Comparison of ENCODE assay signal across 8 cellular contexts in genomic region chr11:67289651-67290479, GRCh38. TPM values are rescaled to one million over a fixed set of nuclear protein-coding genes. Genes with fewer than 3 reads are reported as not detected.
DNase-seq lines count a peak whose midpoint lies in the region; ATAC-seq, FAIRE-seq and TF ChIP-seq lines count a peak whose summit lies in the region.

No MANE protein-coding gene starts in this region.

- no peak for TF ChIP-seq RAD21 in K562 (CRISPR knock-in tag; conservative IDR thresholded peaks at IDR 0.05 in 1 of 2, IDR thresholded peaks at IDR 0.05 in 1 of 2)

- peaks cover 15 to 56% of the 10 kb centered on the region in 2 experiments for H3K4me1 ChIP-seq in K562 (replicated peaks in 1 of 2; ENCODE audit: control insufficient read depth in 2 of 2, insufficient read depth in 2 of 2, low read length in 2 of 2)

- intact Hi-C loops in K562 (cut with micrococcal nuclease) = loop anchor here (2.0 kb wide), 1 partner anchor 27 kb away; no protein-coding TSS in a partner anchor

- H3K27me3 ChIP-seq in HL-60 (ENCODE audit: insufficient read depth, poor library complexity, severe bottlenecking) = no peaks in the 10 kb centered on the region
- H3K27me3 ChIP-seq in K562 (ENCODE audit: control insufficient read depth in 2 of 2, insufficient read depth in 2 of 2, low read length in 2 of 2) = no peaks in the 10 kb centered on the region

- POLR2A ChIA-PET in K562 (lab: Yijun Ruan, JAX) = interaction anchor here (1.0 to 3.4 kb wide), 3 partner anchors 12 to 27 kb away, joined by 5 to 29 read pairs (median 7); no protein-coding TSS in a partner anchor

- no peak for TF ChIP-seq POLR2A in K562 (conservative IDR thresholded peaks at IDR 0.05)

- CTCF ChIA-PET in K562 (lab: Yijun Ruan, JAX; ENCODE audit: low intra/inter-chr PET ratio) = interaction anchor here (0.6 to 1.8 kb wide), 2 partner anchors 27 to 28 kb away, joined by 4 to 9 read pairs; no protein-coding TSS in a partner anchor

- DNase-seq in AG09309 (ENCODE audit: low read depth) (no peak), HL-60 (ENCODE audit: low read depth in 1 of 2, low spot score in 1 of 2) (peak in 1 of 2 experiments; percentile 38), K562 (ENCODE audit: extremely low read depth in 1 of 4, low spot score in 3 of 4) (peak in 1 of 4 experiments; percentile 55), kidney tubule cell (ENCODE audit: low spot score) (peak; percentile 38), dedifferentiated amniotic fluid mesenchymal stem cell (ENCODE audit: extremely low spot score) (no peak), NCI-H1694 treated with DMSO at 0.1 percent for 48 hours (lab: John Stamatoyannopoulos, UW) (no peak)

- no peaks in the 10 kb centered on the region for H4K20me1 ChIP-seq in K562 (replicated peaks; ENCODE audit: control insufficient read depth, insufficient read depth, low read length)

- no peak for TF ChIP-seq EP300 in K562 (IDR thresholded peaks at IDR 0.05; ENCODE audit: low read length)

- H3K27ac ChIP-seq in HL-60 (replicated peaks) (peak overlapping the region; percentile 82), K562 (ENCODE audit: extremely low read depth, low read depth, low read length) (peak overlapping the region; percentile 56; the same call in 2 of the 3 replicates), temporal lobe (ENCODE audit: low read depth, low read length) (peak overlapping the region; percentile 56)

- FAIRE-seq in K562 (lab: Jason Lieb, UNC) = no peak

- H3K79me2 ChIP-seq in K562 (ENCODE audit: control insufficient read depth, insufficient read depth, low read length) = peaks cover 15% of the 10 kb centered on the region

- WGBS in K562 (ENCODE audit: insufficient coverage, low coverage, missing lambda C conversion rate) = 47% methylated on average over 17 of the region's 36 CpGs

- in situ Hi-C loops in K562 (cut with MboI) = no loop called here

- H3K4me2 ChIP-seq in K562 (ENCODE audit: insufficient read depth, low read length) = peak overlapping the region; percentile 84

- H3K9me3 ChIP-seq in K562 (replicated peaks; ENCODE audit: control insufficient read depth, insufficient read depth, low read depth, low read length) = 0 out of 2 replicates have a peak, but pooled peaks cover 2% of the 10 kb centered on the region

- H3K36me3 ChIP-seq in K562 (ENCODE audit: control insufficient read depth, insufficient read depth, low read length) = peaks cover 67% of the 10 kb centered on the region; the same call in 2 of the 3 replicates

- H2AFZ ChIP-seq in K562 (ENCODE audit: low read depth, low read length) = peak overlapping the region; percentile 56

- H3K9ac ChIP-seq in K562 (ENCODE audit: insufficient read depth in 1 of 2, low read depth in 2 of 2, low read length in 2 of 2) = peak overlapping the region; percentile 73 to 96

- TF ChIP-seq CTCF in AG09309 (IDR thresholded peaks at IDR 0.05; ENCODE audit: control insufficient read depth, insufficient read depth, low read depth, low read length, missing control alignments) (no peak), HL-60 (IDR thresholded peaks at IDR 0.05; ENCODE audit: insufficient read depth, low read length) (no peak), K562 (IDR thresholded peaks at IDR 0.05 in 2 of 3, conservative IDR thresholded peaks at IDR 0.05 in 1 of 3; ENCODE audit: insufficient read depth in 2 of 3, low read depth in 1 of 3, low read length in 3 of 3) (no peak)

- H3K4me3 ChIP-seq in AG09309 (ENCODE audit: control insufficient read depth, low read depth, low read length) (peak overlapping the region; percentile 88), HL-60 (replicated peaks; ENCODE audit: insufficient read depth, low read length) (peak overlapping the region; percentile 66), K562 (peak overlapping the region; percentile 71)

- no peaks in the 10 kb centered on the region for H3K9me1 ChIP-seq in K562 (ENCODE audit: control insufficient read depth, insufficient read depth, low read length)

- ATAC-seq in K562 = peak; percentile 31
- ATAC-seq in HG02938 (IDR thresholded peaks at IDR 0.05; ENCODE audit: unreplicated experiment) = no peak

- no TSS peak for BruUV-seq in K562 (replicated peaks; lab: Mats Ljungman, UMichigan)

TF ChIP-seq in K562, 482 proteins besides CTCF, POLR2A, EP300 and RAD21 (continues in another document):
- TF ChIP-seq RBFOX2 (IDR thresholded peaks at IDR 0.05; ENCODE audit: low read depth, low read length) (peak; percentile 64), POLR2G (IDR thresholded peaks at IDR 0.05; ENCODE audit: low read depth, low read length) (peak; percentile 47; the same call in 1 of the 2 replicates)
- TF ChIP-seq, protein P1, sequence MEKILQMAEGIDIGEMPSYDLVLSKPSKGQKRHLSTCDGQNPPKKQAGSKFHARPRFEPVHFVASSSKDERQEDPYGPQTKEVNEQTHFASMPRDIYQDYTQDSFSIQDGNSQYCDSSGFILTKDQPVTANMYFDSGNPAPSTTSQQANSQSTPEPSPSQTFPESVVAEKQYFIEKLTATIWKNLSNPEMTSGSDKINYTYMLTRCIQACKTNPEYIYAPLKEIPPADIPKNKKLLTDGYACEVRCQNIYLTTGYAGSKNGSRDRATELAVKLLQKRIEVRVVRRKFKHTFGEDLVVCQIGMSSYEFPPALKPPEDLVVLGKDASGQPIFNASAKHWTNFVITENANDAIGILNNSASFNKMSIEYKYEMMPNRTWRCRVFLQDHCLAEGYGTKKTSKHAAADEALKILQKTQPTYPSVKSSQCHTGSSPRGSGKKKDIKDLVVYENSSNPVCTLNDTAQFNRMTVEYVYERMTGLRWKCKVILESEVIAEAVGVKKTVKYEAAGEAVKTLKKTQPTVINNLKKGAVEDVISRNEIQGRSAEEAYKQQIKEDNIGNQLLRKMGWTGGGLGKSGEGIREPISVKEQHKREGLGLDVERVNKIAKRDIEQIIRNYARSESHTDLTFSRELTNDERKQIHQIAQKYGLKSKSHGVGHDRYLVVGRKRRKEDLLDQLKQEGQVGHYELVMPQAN (IDR thresholded peaks at IDR 0.05; ENCODE audit: borderline replicate concordance) = 0 out of 2 replicates have a peak, but pooled peaks have one; percentile 27

RNA-seq across cellular contexts. Expression of gene ANKRD13D, which starts 0.8 kb away (rescaled TPM):
- 105 and 289 TPM in 2 replicates for total RNA-seq in K562 (2011; cell fraction: chromatin; rRNA removed; ENCODE audit: low replicate concordance)
- total RNA-seq in K562 (2011; cell fraction: nucleolus; rRNA removed) = 185 and 212 TPM in 2 replicates
- total RNA-seq in K562 (2011; cell fraction: nucleoplasm; rRNA removed) = 120 and 126 TPM in 2 replicates
- total RNA-seq in K562 (2014; rRNA removed) = 28.6 and 30.5 TPM in 2 replicates
- 5.3 and 7.9 TPM in 2 replicates for total RNA-seq in K562 (2014; rRNA removed; fragmentation: Illumina TruSeq; extraction: Trizol)
- 19.6 and 25.1 TPM in 2 replicates for total RNA-seq in K562 (2015; rRNA removed; fragmentation: Illumina TruSeq; extraction: Trizol)
- 37.3 and 40.9 TPM in 2 replicates for total RNA-seq in K562 (2021)
- polyA plus RNA-seq in K562 (2011; rRNA removed) = 22.4 and 36.6 TPM in 2 replicates
- polyA plus RNA-seq in K562 (2011; cell fraction: cytosol; rRNA removed) = 28.9 and 46.9 TPM in 2 replicates
- polyA plus RNA-seq in K562 (2011; cell fraction: nucleus; rRNA removed) = 147 and 217 TPM in 2 replicates
- polyA plus RNA-seq in K562 (2012) = 22.5 and 55.8 TPM in 2 replicates
- polyA plus RNA-seq in K562 (2014; fragmentation: Illumina TruSeq; extraction: Trizol) = 15.8 and 20.8 TPM in 2 replicates
- polyA plus RNA-seq in K562 (2014; fragmentation: Nextera tagmentation; extraction: Ambion mirVana) = 1 to 10 TPM in 1 of 2 experiments, under 1 TPM in 1; 0.94 to 1.9 TPM
- polyA plus RNA-seq in K562 (2014; rRNA removed) = 38.8 and 40.8 TPM in 2 replicates
- 9.5 and 12.1 TPM in 2 replicates for polyA minus RNA-seq in K562 (2011; rRNA and poly(A)+ RNA removed)
- 10.6 and 13.5 TPM in 2 replicates for polyA minus RNA-seq in K562 (2011; cell fraction: cytosol; rRNA and poly(A)+ RNA removed)
- 54.4 and 59.6 TPM in 2 replicates for polyA minus RNA-seq in K562 (2011; cell fraction: nucleus; rRNA and poly(A)+ RNA removed)
- 39.1 TPM for total RNA-seq in temporal lobe

RNA-seq across cellular contexts. Expression of gene SSH3, which starts 13.5 kb away (rescaled TPM):
- total RNA-seq in K562 (2011; cell fraction: chromatin; rRNA removed; ENCODE audit: low replicate concordance) = 1.5 and 6.8 TPM in 2 replicates
- total RNA-seq in K562 (2011; cell fraction: nucleolus; rRNA removed) = 2.8 and 3.3 TPM in 2 replicates
- 0.92 and 1.3 TPM in 2 replicates for total RNA-seq in K562 (2011; cell fraction: nucleoplasm; rRNA removed)
- total RNA-seq in K562 (2014; rRNA removed) = 0.12 and 0.27 TPM in 2 replicates
- not detected in 2 replicates for total RNA-seq in K562 (2014; rRNA removed; fragmentation: Illumina TruSeq; extraction: Trizol)
- 0.14 and 0.68 TPM in 2 replicates for total RNA-seq in K562 (2015; rRNA removed; fragmentation: Illumina TruSeq; extraction: Trizol)
- 1.0 and 1.5 TPM in 2 replicates for total RNA-seq in K562 (2021)
- 0.07 and 0.88 TPM in 2 replicates for polyA plus RNA-seq in K562 (2011; rRNA removed)
- polyA plus RNA-seq in K562 (2011; cell fraction: cytosol; rRNA removed) = 0.12 and 0.39 TPM in 2 replicates
- polyA plus RNA-seq in K562 (2011; cell fraction: nucleus; rRNA removed) = 1.3 and 3.4 TPM in 2 replicates
- polyA plus RNA-seq in K562 (2012) = 1.3 and 1.4 TPM in 2 replicates
- 0.19 and 0.24 TPM in 2 replicates for polyA plus RNA-seq in K562 (2014; fragmentation: Illumina TruSeq; extraction: Trizol)
- not detected for polyA plus RNA-seq in K562 (2014; fragmentation: Nextera tagmentation; extraction: Ambion mirVana)
- 0.24 and 0.90 TPM in 2 replicates for polyA plus RNA-seq in K562 (2014; rRNA removed)
- 0.09 TPM in 1 of 2 replicates, not detected in the other for polyA minus RNA-seq in K562 (2011; rRNA and poly(A)+ RNA removed)
- polyA minus RNA-seq in K562 (2011; cell fraction: cytosol; rRNA and poly(A)+ RNA removed) = 0.48 TPM in 1 of 2 replicates, not detected in the other
- polyA minus RNA-seq in K562 (2011; cell fraction: nucleus; rRNA and poly(A)+ RNA removed) = 0.89 and 1.5 TPM in 2 replicates
- total RNA-seq in temporal lobe = 7.9 TPM

RNA-seq across cellular contexts. Expression of gene GRK2, which starts 23.6 kb away (rescaled TPM):
- total RNA-seq in K562 (2011; cell fraction: chromatin; rRNA removed; ENCODE audit: low replicate concordance) = 64.7 and 214 TPM in 2 replicates
- total RNA-seq in K562 (2011; cell fraction: nucleolus; rRNA removed) = 185 and 206 TPM in 2 replicates
- 62.7 and 78.2 TPM in 2 replicates for total RNA-seq in K562 (2011; cell fraction: nucleoplasm; rRNA removed)
- total RNA-seq in K562 (2014; rRNA removed) = 83.1 and 97.8 TPM in 2 replicates
- 27.8 and 41.7 TPM in 2 replicates for total RNA-seq in K562 (2014; rRNA removed; fragmentation: Illumina TruSeq; extraction: Trizol)
- total RNA-seq in K562 (2015; rRNA removed; fragmentation: Illumina TruSeq; extraction: Trizol) = 40.6 and 42.2 TPM in 2 replicates
- total RNA-seq in K562 (2021) = 93.3 and 95.3 TPM in 2 replicates
- polyA plus RNA-seq in K562 (2011; rRNA removed) = 63.4 and 98.5 TPM in 2 replicates
- 70.8 and 122 TPM in 2 replicates for polyA plus RNA-seq in K562 (2011; cell fraction: cytosol; rRNA removed)
- polyA plus RNA-seq in K562 (2011; cell fraction: nucleus; rRNA removed) = 259 and 262 TPM in 2 replicates
- 87.6 and 130 TPM in 2 replicates for polyA plus RNA-seq in K562 (2012)
- 56.5 and 65.3 TPM in 2 replicates for polyA plus RNA-seq in K562 (2014; fragmentation: Illumina TruSeq; extraction: Trizol)
- under 1 TPM; 0.24 to 0.82 TPM for polyA plus RNA-seq in K562 (2014; fragmentation: Nextera tagmentation; extraction: Ambion mirVana)
- 95.8 and 96.0 TPM in 2 replicates for polyA plus RNA-seq in K562 (2014; rRNA removed)
- 36.9 and 61.5 TPM in 2 replicates for polyA minus RNA-seq in K562 (2011; rRNA and poly(A)+ RNA removed)
- 89.3 and 92.9 TPM in 2 replicates for polyA minus RNA-seq in K562 (2011; cell fraction: cytosol; rRNA and poly(A)+ RNA removed)
- polyA minus RNA-seq in K562 (2011; cell fraction: nucleus; rRNA and poly(A)+ RNA removed) = 57.5 and 75.9 TPM in 2 replicates
- 49.2 TPM for total RNA-seq in temporal lobe
